Comparison of ENCODE assay signal across 8 cellular contexts in genomic region chr9:77848897-77849296, GRCh38.
DNase-seq lines count a peak whose midpoint lies in the region; ATAC-seq, FAIRE-seq and TF ChIP-seq lines count a peak whose summit lies in the region.

No MANE protein-coding gene starts in this region.

- H3K27me3 ChIP-seq in pancreas: no peaks in the 10 kb centered on the region

- intact Hi-C loops in pancreas (cut with DNase I): loop anchor here in 1 of 3 donors (10.0 kb wide), 1 partner anchor 186 kb away; the partner anchor contains the start of gene GNAQ

- H3K4me3 ChIP-seq in fibroblast of mammary gland (ENCODE audit: control insufficient read depth, low read depth, low read length) (no peak overlapping the region), pancreas (no peak overlapping the region)

- peak in 3 of 4 donors; percentile 57 to 80 (median 64) for ATAC-seq in pancreas
- ATAC-seq in GM18909 (IDR thresholded peaks at IDR 0.05; ENCODE audit: poor library complexity, unreplicated experiment): no peak
- no peak for ATAC-seq in HG03457 (IDR thresholded peaks at IDR 0.05; ENCODE audit: unreplicated experiment)
- ATAC-seq in activated naive CD4-positive, alpha-beta T cell treated with anti-CD3 and anti-CD28 coated beads, Interleukin-2, amount 50 U/mL, for 72 hours: no peak

- FAIRE-seq in RCC 7860 (lab: Jason Lieb, UNC): peak; percentile 84
- FAIRE-seq in pancreas (lab: Jason Lieb, UNC): no peak

- H3K36me3 Mint-ChIP-seq in activated naive CD4-positive, alpha-beta T cell treated with anti-CD3 and anti-CD28 coated beads, Interleukin-2, amount 50 U/mL, for 72 hours: no peaks in the 10 kb centered on the region

- no peaks in the 10 kb centered on the region for H3K36me3 ChIP-seq in pancreas

- no peak overlapping the region for H3K27ac Mint-ChIP-seq in activated naive CD4-positive, alpha-beta T cell treated with anti-CD3 and anti-CD28 coated beads, Interleukin-2, amount 50 U/mL, for 72 hours

- DNase-seq in AG20443 (ENCODE audit: low spot score) (peak; percentile 94), RCC 7860 (ENCODE audit: low spot score) (peak; percentile 70), fibroblast of mammary gland (ENCODE audit: low read depth) (peak; percentile 95), pancreas (peak in 1 of 6 donors; percentile 19), HT-29 (ENCODE audit: low spot score) (no peak)
- no peak for DNase-seq in activated naive CD4-positive, alpha-beta T cell treated with anti-CD3 and anti-CD28 coated beads, Interleukin-2, amount 50 U/mL, for 72 hours (ENCODE audit: low spot score in 2 of 2)

- 78 to 81% methylated on average over 6 of the region's 6 CpGs for WGBS in pancreas, 2 donors

- H3K9me3 Mint-ChIP-seq in activated naive CD4-positive, alpha-beta T cell treated with anti-CD3 and anti-CD28 coated beads, Interleukin-2, amount 50 U/mL, for 72 hours: no peaks in the 10 kb centered on the region

- TF ChIP-seq CTCF in fibroblast of mammary gland (conservative IDR thresholded peaks at IDR 0.05; ENCODE audit: control insufficient read depth, insufficient read depth, low read depth, low read length) (no peak), pancreas (IDR thresholded peaks at IDR 0.05) (no peak)

- no peaks in the 10 kb centered on the region for H3K9me3 ChIP-seq in pancreas

- peaks cover 7 to 15% (median 13%) of the 10 kb centered on the region in 3 donors for H3K4me1 ChIP-seq in pancreas

- H3K27ac ChIP-seq in pancreas: no peak overlapping the region

Comparison
In these comparisons a context has a peak if more than half of its experiments do, and no peak if none do; other contexts are left out.
1. DNase-seq: peak in AG20443 (single experiment), RCC 7860 (single experiment) and fibroblast of mammary gland (single experiment); none in activated naive CD4-positive, alpha-beta T cell treated with anti-CD3 and anti-CD28 coated beads, Interleukin-2, amount 50 U/mL, for 72 hours (0 of 2) and HT-29 (single experiment).
2. ATAC-seq: peak in pancreas (3 of 4); none in GM18909 (single experiment), HG03457 (single experiment) and activated naive CD4-positive, alpha-beta T cell treated with anti-CD3 and anti-CD28 coated beads, Interleukin-2, amount 50 U/mL, for 72 hours (0 of 2).